8 cellular contexts compared by ENCODE assay signal in the genomic region with DNA sequence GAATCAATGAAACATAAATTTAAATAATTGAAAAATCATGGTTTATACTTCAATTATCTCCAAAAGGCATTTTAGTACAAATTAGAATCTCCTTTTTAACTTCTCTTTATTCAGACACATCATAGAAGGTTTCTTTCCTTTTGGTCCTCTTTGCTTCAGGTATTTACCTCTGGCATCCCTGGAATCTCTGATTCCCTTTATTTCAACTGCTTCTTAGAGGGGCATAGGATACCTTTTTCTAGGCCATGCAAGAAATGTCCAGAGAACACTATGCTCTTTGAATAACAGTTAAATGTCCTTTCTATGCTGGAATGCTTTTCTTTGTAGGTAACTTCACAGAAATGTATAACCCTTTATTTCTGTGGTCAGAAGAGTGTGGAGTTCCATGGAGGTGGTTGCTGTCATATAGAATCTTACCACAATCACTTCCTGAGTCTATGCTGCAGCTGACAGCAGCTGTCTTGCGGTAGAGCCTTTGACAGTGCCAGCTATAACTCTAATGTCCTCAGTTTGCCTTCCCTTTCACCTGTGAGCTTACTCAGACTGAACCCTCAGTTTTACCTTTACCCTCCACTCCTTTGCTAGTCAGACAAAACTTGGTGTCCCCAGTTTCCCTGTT. TPM values are rescaled to one million over a fixed set of nuclear protein-coding genes. Genes with fewer than 3 reads are reported as not detected.
DNase-seq lines count a peak whose midpoint lies in the region; ATAC-seq lines count a peak whose summit lies in the region.

No MANE protein-coding gene starts in this region.

- no peaks in the 10 kb centered on the region for H3K27me3 ChIP-seq in GM23248 (replicated peaks; ENCODE audit: insufficient read depth)

- no peak overlapping the region for H2AFZ ChIP-seq in GM23248

- peaks cover 28% of the 10 kb centered on the region for H3K4me1 ChIP-seq in GM23248 (ENCODE audit: insufficient read depth)

- in situ Hi-C loops in GM23248 (cut with MboI) = no loop called here

- ATAC-seq in GM18861 (IDR thresholded peaks at IDR 0.05; ENCODE audit: unreplicated experiment) (peak; percentile 99), left colon (peak; percentile 44)

- H3K4me3 ChIP-seq in GM23248 = no peak overlapping the region
- no peak overlapping the region for H3K4me3 ChIP-seq in Jurkat, Clone E6-1 (ENCODE audit: low read length)

- no peaks in the 10 kb centered on the region for H3K36me3 ChIP-seq in GM23248 (ENCODE audit: low read depth)

- H3K9me2 ChIP-seq in GM23248 (ENCODE audit: insufficient read depth) = no peaks in the 10 kb centered on the region

- intact Hi-C loops in left colon (cut with DNase I, micrococcal nuclease) = no loop called here

- DNase-seq in GM23248 (no peak), left colon (no peak), T1000 (lab: John Stamatoyannopoulos, UW) (no peak), GM03348 (ENCODE audit: low spot score) (no peak), DMS79 treated with DMSO at 0.1 percent for 48 hours (lab: John Stamatoyannopoulos, UW) (no peak)
- DNase-seq in Jurkat, Clone E6-1 (ENCODE audit: low read depth, low spot score) = peak; percentile 89
- DNase-seq in stimulated activated naive CD4-positive, alpha-beta T cell treated with Interleukin-2 at 50 U/mL for 16 hours (lab: John Stamatoyannopoulos, UW) = no peak

- no peaks in the 10 kb centered on the region for H3K9me3 ChIP-seq in GM23248 (ENCODE audit: low read depth)

- H3F3A ChIP-seq in GM23248 (ENCODE audit: insufficient read depth) = peaks cover 15% of the 10 kb centered on the region; the same call in 1 of the 2 replicates

- peak overlapping the region; percentile 44 for H3K27ac ChIP-seq in GM23248

- no peaks in the 10 kb centered on the region for H3K79me2 ChIP-seq in GM23248 (ENCODE audit: insufficient read depth)

- no peaks in the 10 kb centered on the region for H4K20me1 ChIP-seq in GM23248 (ENCODE audit: insufficient read depth)

- peak overlapping the region; percentile 39 for H3K4me2 ChIP-seq in GM23248 (ENCODE audit: unreplicated experiment)

- WGBS in GM23248 (ENCODE audit: low coverage in 1 of 2, low lambda C conversion rate in 2 of 2, missing lambda C conversion rate in 2 of 2), 2 experiments = 57 to 68% methylated on average over 1 of the region's 1 CpG

- no peak overlapping the region; the same call in 1 of the 2 replicates for H3K9ac ChIP-seq in GM23248

RNA-seq across cellular contexts. Expression of a gene that starts 8.6 kb away (rescaled TPM):
- 1.9 and 2.4 TPM in 2 replicates for total RNA-seq in GM23248 (2014; rRNA removed; shearing (Covaris generic))
- polyA plus RNA-seq in GM23248 (2016; fragmentation: Nextera tagmentation; extraction: Ambion mirVana) = 2.7 and 3.2 TPM in 2 replicates
- not detected for polyA plus RNA-seq in Jurkat, Clone E6-1 (2012; ENCODE audit: insufficient read depth, insufficient read length)
- total RNA-seq in left colon = 10 to 100 TPM; 30.7 to 55.0 TPM
